8 cellular contexts compared by ENCODE assay signal in the genomic region with DNA sequence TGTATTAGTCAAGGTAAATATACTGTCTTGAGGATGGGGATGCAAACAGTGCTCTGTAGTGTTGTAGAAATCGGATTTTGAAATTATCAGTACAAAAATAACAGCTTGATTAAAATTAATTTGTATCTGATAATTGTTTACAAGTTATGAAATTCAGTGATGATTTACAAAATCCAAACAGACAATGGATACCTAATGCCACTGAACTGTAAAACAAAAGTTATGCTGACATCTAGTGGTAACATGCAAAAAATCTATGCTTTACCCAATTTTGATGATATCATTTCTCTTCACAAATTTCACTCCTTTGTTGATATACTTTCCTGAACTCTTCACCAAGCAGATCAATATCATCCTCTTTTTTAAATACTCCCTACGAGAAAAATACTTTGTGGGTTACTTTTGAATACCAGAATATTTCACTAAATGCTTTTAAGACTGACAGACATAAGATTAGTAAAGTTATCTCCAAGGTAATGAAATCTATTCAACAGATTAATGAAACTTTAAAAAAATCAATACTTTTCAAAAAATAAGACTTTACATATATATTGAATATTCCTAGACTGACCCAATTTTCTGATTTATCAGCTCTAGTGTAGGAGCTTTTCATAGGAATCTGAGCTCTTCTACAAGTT. TPM values are rescaled to one million over a fixed set of nuclear protein-coding genes. Genes with fewer than 3 reads are reported as not detected.
DNase-seq lines count a peak whose midpoint lies in the region; ATAC-seq and TF ChIP-seq lines count a peak whose summit lies in the region.

No MANE protein-coding gene starts in this region.

- peaks cover 2% of the 10 kb centered on the region for H3K36me3 Mint-ChIP-seq in activated CD8-positive, alpha-beta T cell treated with anti-CD3 and anti-CD28 coated beads for 36 hours (ENCODE audit: low read depth)
- H3K36me3 Mint-ChIP-seq in activated CD8-positive, alpha-beta T cell treated with anti-CD3 and anti-CD28 coated beads, Interleukin-2, amount 10 ng/mL, durations not matched to agents 7 days and 5 days (ENCODE audit: low read depth) = peaks cover 2% of the 10 kb centered on the region

- no peaks in the 10 kb centered on the region for H3K4me1 ChIP-seq in tibial artery

- TF ChIP-seq CTCF in activated CD8-positive, alpha-beta T cell treated with anti-CD3 and anti-CD28 coated beads for 36 hours (IDR thresholded peaks at IDR 0.05) = peak; percentile 73
- TF ChIP-seq CTCF in tibial artery (IDR thresholded peaks at IDR 0.05) = peak; percentile 32 to 38

- intact Hi-C loops in activated CD8-positive, alpha-beta T cell treated with anti-CD3 and anti-CD28 coated beads for 36 hours (cut with micrococcal nuclease) = loop anchor here (5.0 kb wide), 1 partner anchor 182 kb away; no protein-coding TSS in a partner anchor
- intact Hi-C loops in tibial artery (cut with DNase I; ENCODE audit: low total_unique reads) = no loop called here

- no peak overlapping the region for H3K27ac ChIP-seq in tibial artery

- DNase-seq in activated CD8-positive, alpha-beta T cell treated with anti-CD3 and anti-CD28 coated beads for 36 hours = no peak
- no peak for DNase-seq in activated CD8-positive, alpha-beta T cell treated with anti-CD3 and anti-CD28 coated beads, Interleukin-2, amount 10 ng/mL, durations not matched to agents 7 days and 5 days
- DNase-seq in KBM-7 (peak; percentile 66), globus pallidus (ENCODE audit: low spot score) (peak; percentile 24), tibial artery (no peak)
- no peak for DNase-seq in stimulated activated CD4-positive, alpha-beta T cell treated with anti-CD3 and anti-CD28 coated beads, Interleukin-1b, Interleukin-23, amount 100 ng/mL, for 48 hours

- H3K9me3 Mint-ChIP-seq in activated CD8-positive, alpha-beta T cell treated with anti-CD3 and anti-CD28 coated beads for 36 hours = peaks cover 7% of the 10 kb centered on the region
- peaks cover 7% of the 10 kb centered on the region for H3K9me3 Mint-ChIP-seq in activated CD8-positive, alpha-beta T cell treated with anti-CD3 and anti-CD28 coated beads, Interleukin-2, amount 10 ng/mL, durations not matched to agents 7 days and 5 days (ENCODE audit: insufficient read depth)

- no peak overlapping the region for H3K4me3 Mint-ChIP-seq in activated CD8-positive, alpha-beta T cell treated with anti-CD3 and anti-CD28 coated beads for 36 hours
- H3K4me3 Mint-ChIP-seq in activated CD8-positive, alpha-beta T cell treated with anti-CD3 and anti-CD28 coated beads, Interleukin-2, amount 10 ng/mL, durations not matched to agents 7 days and 5 days = no peak overlapping the region

- peaks cover 2% of the 10 kb centered on the region for H3K4me1 Mint-ChIP-seq in activated CD8-positive, alpha-beta T cell treated with anti-CD3 and anti-CD28 coated beads for 36 hours (ENCODE audit: low read depth)
- H3K4me1 Mint-ChIP-seq in activated CD8-positive, alpha-beta T cell treated with anti-CD3 and anti-CD28 coated beads, Interleukin-2, amount 10 ng/mL, durations not matched to agents 7 days and 5 days (ENCODE audit: low read depth) = peaks cover 5% of the 10 kb centered on the region

- peaks cover 0 to 15% (median 9%) of the 10 kb centered on the region in 3 donors for H3K36me3 ChIP-seq in tibial artery

- H3K4me3 ChIP-seq in tibial artery = no peak overlapping the region

- H3K27ac Mint-ChIP-seq in activated CD8-positive, alpha-beta T cell treated with anti-CD3 and anti-CD28 coated beads for 36 hours = no peak overlapping the region
- H3K27ac Mint-ChIP-seq in activated CD8-positive, alpha-beta T cell treated with anti-CD3 and anti-CD28 coated beads, Interleukin-2, amount 10 ng/mL, durations not matched to agents 7 days and 5 days = no peak overlapping the region

- no peaks in the 10 kb centered on the region for H3K27me3 ChIP-seq in tibial artery

- POLR2A ChIA-PET in activated CD8-positive, alpha-beta T cell treated with anti-CD3 and anti-CD28 coated beads for 36 hours (lab: Charles Lee) = no interaction called here
- POLR2A ChIA-PET in activated CD8-positive, alpha-beta T cell treated with anti-CD3 and anti-CD28 coated beads, Interleukin-2, amount 10 ng/mL, durations not matched to agents 7 days and 5 days (lab: Charles Lee) = no interaction called here

- no peak for ATAC-seq in activated CD8-positive, alpha-beta T cell treated with anti-CD3 and anti-CD28 coated beads for 36 hours
- ATAC-seq in activated CD8-positive, alpha-beta T cell treated with anti-CD3 and anti-CD28 coated beads, Interleukin-2, amount 10 ng/mL, durations not matched to agents 7 days and 5 days = no peak
- ATAC-seq in SK-N-SH treated with all-trans-retinoic acid at 6 μM for 48 hours (peak; percentile 75), HG02885 (IDR thresholded peaks at IDR 0.05; ENCODE audit: poor library complexity, unreplicated experiment) (no peak)

- in situ Hi-C loops in KBM-7 (cut with MboI; ENCODE audit: low pct_unique_long_range_greater_than_20kb, low sequenced_read_pairs) = no loop called here

- H3K9me3 ChIP-seq in tibial artery = peaks cover 0 to 5% (median 0%) of the 10 kb centered on the region in 3 donors

- CTCF ChIA-PET in activated CD8-positive, alpha-beta T cell treated with anti-CD3 and anti-CD28 coated beads for 36 hours (lab: Charles Lee) = interaction anchor here (0.7 to 3.5 kb wide), 8 partner anchors 10 to 713 kb away, joined by 3 to 28 read pairs (median 3); no protein-coding TSS in a partner anchor
- CTCF ChIA-PET in activated CD8-positive, alpha-beta T cell treated with anti-CD3 and anti-CD28 coated beads, Interleukin-2, amount 10 ng/mL, durations not matched to agents 7 days and 5 days (lab: Charles Lee) = interaction anchor here (1.1 to 4.0 kb wide), 8 partner anchors 20 to 377 kb away, joined by 3 to 22 read pairs (median 4); no protein-coding TSS in a partner anchor

- peaks cover 2% of the 10 kb centered on the region for H3K27me3 Mint-ChIP-seq in activated CD8-positive, alpha-beta T cell treated with anti-CD3 and anti-CD28 coated beads for 36 hours
- no peaks in the 10 kb centered on the region for H3K27me3 Mint-ChIP-seq in activated CD8-positive, alpha-beta T cell treated with anti-CD3 and anti-CD28 coated beads, Interleukin-2, amount 10 ng/mL, durations not matched to agents 7 days and 5 days (ENCODE audit: low read depth)

TF ChIP-seq in SK-N-SH treated with all-trans-retinoic acid at 6 μM for 48 hours, 23 proteins besides CTCF, POLR2A, EP300 and RAD21:
- TF ChIP-seq ESRRG (CRISPR knock-in tag; IDR thresholded peaks at IDR 0.05) = no peak

RNA-seq across cellular contexts. Expression of a gene that starts 36.0 kb away (rescaled TPM):
- total RNA-seq in activated CD8-positive, alpha-beta T cell treated with anti-CD3 and anti-CD28 coated beads for 36 hours = under 1 TPM; 0.29 to 0.95 TPM
- total RNA-seq in activated CD8-positive, alpha-beta T cell treated with anti-CD3 and anti-CD28 coated beads, Interleukin-2, amount 10 ng/mL, durations not matched to agents 7 days and 5 days = under 1 TPM; 0.23 to 0.47 TPM

Comparison
In these comparisons a context has a peak if more than half of its experiments do, and no peak if none do; other contexts are left out.
1. DNase-seq: peak in KBM-7 (single experiment) and globus pallidus (single experiment); none in activated CD8-positive, alpha-beta T cell treated with anti-CD3 and anti-CD28 coated beads for 36 hours (single experiment), activated CD8-positive, alpha-beta T cell treated with anti-CD3 and anti-CD28 coated beads, Interleukin-2, amount 10 ng/mL, durations not matched to agents 7 days and 5 days (single experiment), tibial artery (0 of 2) and stimulated activated CD4-positive, alpha-beta T cell treated with anti-CD3 and anti-CD28 coated beads, Interleukin-1b, Interleukin-23, amount 100 ng/mL, for 48 hours (single experiment).